Comparison of ENCODE assay signal across 11 cellular contexts in the genomic region with DNA sequence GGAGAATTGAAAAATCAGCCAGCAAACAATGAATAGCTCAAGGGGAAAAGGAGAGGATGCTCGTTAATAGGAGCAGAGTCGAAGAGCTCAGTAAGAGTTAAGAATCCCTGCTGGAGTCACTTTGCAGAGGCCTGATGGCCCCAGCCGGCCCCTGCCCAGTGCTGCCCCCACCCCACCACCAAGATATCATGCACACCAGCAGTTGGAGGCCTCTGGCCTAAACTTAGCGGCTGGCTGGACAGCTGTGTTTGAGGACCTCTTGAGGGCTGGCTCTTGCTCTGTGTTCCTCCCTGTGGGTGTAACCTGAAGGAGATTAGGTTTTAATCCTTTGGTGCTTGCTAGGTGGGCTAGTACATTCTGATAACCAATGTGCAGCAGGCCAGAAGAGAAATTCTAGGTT.
DNase-seq lines count a peak whose midpoint lies in the region; ATAC-seq and TF ChIP-seq lines count a peak whose summit lies in the region.
"Had no signal": no experiment of that assay in that cellular context is flagged by ENCODE, and none has a peak within 500 bp of the region (broad histone marks: within the 10 kb centered on the region; RNA-seq: fewer than 3 reads in every experiment).

No MANE protein-coding gene starts in this region.

- H3K4me3 ChIP-seq in sigmoid colon = no peak overlapping the region
- H3K4me3 ChIP-seq: colonic mucosa had no signal

- H3K27me3 ChIP-seq in sigmoid colon = no peaks in the 10 kb centered on the region
- H3K27me3 ChIP-seq: colonic mucosa had no signal

- peaks cover 0 to 39% (median 25%) of the 10 kb centered on the region in 4 donors for H3K4me1 ChIP-seq in sigmoid colon

- no peaks in the 10 kb centered on the region for H3K36me3 ChIP-seq in sigmoid colon
- H3K36me3 ChIP-seq: colonic mucosa had no signal

- ATAC-seq in SK-N-SH treated with all-trans-retinoic acid at 6 μM for 48 hours (peak; percentile 58), left ventricle myocardium superior (peak; percentile 79)

- TF ChIP-seq POLR2A in sigmoid colon (IDR thresholded peaks at IDR 0.05) = no peak

- H3K9me3 ChIP-seq in sigmoid colon = no peaks in the 10 kb centered on the region
- H3K9me3 ChIP-seq: colonic mucosa had no signal

- TF ChIP-seq EP300 in sigmoid colon (IDR thresholded peaks at IDR 0.05) = no peak

- DNase-seq in EL (peak; percentile 11), left ventricle myocardium superior (peak; percentile 50), sigmoid colon (no peak), SIG-M5 treated with dmso at 0.1 percent for 504 hours (lab: John Stamatoyannopoulos, UW; ENCODE audit: unreplicated experiment) (no peak), RKO (ENCODE audit: low spot score) (no peak)
- no peak for DNase-seq in stimulated activated CD4-positive, alpha-beta T cell treated with anti-CD3 and anti-CD28 coated beads, Interleukin-2, amount 100 ng/mL, for 24 hours
- DNase-seq in activated effector memory CD4-positive, alpha-beta T cell treated with Interleukin-2 at 50 U/mL for 16 hours = no peak
- DNase-seq: colonic mucosa, NCI-H1694, OCI-M1 had no signal

- peak overlapping the region; percentile 60 to 77 (median 65) for H3K27ac ChIP-seq in sigmoid colon
- H3K27ac ChIP-seq: colonic mucosa had no signal

- no peak for TF ChIP-seq CTCF in sigmoid colon (IDR thresholded peaks at IDR 0.05)

- intact Hi-C loops in left ventricle myocardium superior (cut with micrococcal nuclease) (no loop called here), sigmoid colon (cut with DNase I) (no loop called here)

- WGBS in sigmoid colon, 2 donors = 77 to 81% methylated on average over 4 of the region's 4 CpGs

TF ChIP-seq in SK-N-SH treated with all-trans-retinoic acid at 6 μM for 48 hours, 23 proteins besides CTCF, POLR2A, EP300 and RAD21:
- TF ChIP-seq CREB5 (CRISPR knock-in tag; IDR thresholded peaks at IDR 0.05; ENCODE audit: low read depth) = no peak
- TF ChIP-seq, protein P1, sequence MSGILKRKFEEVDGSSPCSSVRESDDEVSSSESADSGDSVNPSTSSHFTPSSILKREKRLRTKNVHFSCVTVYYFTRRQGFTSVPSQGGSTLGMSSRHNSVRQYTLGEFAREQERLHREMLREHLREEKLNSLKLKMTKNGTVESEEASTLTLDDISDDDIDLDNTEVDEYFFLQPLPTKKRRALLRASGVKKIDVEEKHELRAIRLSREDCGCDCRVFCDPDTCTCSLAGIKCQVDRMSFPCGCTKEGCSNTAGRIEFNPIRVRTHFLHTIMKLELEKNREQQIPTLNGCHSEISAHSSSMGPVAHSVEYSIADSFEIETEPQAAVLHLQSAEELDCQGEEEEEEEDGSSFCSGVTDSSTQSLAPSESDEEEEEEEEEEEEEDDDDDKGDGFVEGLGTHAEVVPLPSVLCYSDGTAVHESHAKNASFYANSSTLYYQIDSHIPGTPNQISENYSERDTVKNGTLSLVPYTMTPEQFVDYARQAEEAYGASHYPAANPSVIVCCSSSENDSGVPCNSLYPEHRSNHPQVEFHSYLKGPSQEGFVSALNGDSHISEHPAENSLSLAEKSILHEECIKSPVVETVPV (CRISPR knock-in tag; IDR thresholded peaks at IDR 0.05) = no peak
- no peak for TF ChIP-seq ARNTL (CRISPR knock-in tag; IDR thresholded peaks at IDR 0.05; ENCODE audit: borderline replicate concordance, low read depth)
- TF ChIP-seq PPARA (CRISPR knock-in tag; IDR thresholded peaks at IDR 0.05; ENCODE audit: borderline replicate concordance) = no peak
- TF ChIP-seq GLIS3 (CRISPR knock-in tag; IDR thresholded peaks at IDR 0.05) = no peak
- TF ChIP-seq ZNF565 (CRISPR knock-in tag; conservative IDR thresholded peaks at IDR 0.05; ENCODE audit: low read depth) = no peak
- no peak for TF ChIP-seq ZFP30 (CRISPR knock-in tag; IDR thresholded peaks at IDR 0.05)
- TF ChIP-seq CSDC2 (CRISPR knock-in tag; IDR thresholded peaks at IDR 0.05) = no peak
- no peak for TF ChIP-seq SNAI2 (CRISPR knock-in tag; IDR thresholded peaks at IDR 0.05)

Comparison
In these comparisons a context has a peak if more than half of its experiments do, and no peak if none do; other contexts are left out.
1. DNase-seq: peak in EL (single experiment) and left ventricle myocardium superior (single experiment); none in sigmoid colon (single experiment), stimulated activated CD4-positive, alpha-beta T cell treated with anti-CD3 and anti-CD28 coated beads, Interleukin-2, amount 100 ng/mL, for 24 hours (0 of 2), activated effector memory CD4-positive, alpha-beta T cell treated with Interleukin-2 at 50 U/mL for 16 hours (single experiment), SIG-M5 treated with dmso at 0.1 percent for 504 hours (single experiment) and RKO (single experiment).